ENCODE assay signal across 28 cellular contexts in the genomic region with DNA sequence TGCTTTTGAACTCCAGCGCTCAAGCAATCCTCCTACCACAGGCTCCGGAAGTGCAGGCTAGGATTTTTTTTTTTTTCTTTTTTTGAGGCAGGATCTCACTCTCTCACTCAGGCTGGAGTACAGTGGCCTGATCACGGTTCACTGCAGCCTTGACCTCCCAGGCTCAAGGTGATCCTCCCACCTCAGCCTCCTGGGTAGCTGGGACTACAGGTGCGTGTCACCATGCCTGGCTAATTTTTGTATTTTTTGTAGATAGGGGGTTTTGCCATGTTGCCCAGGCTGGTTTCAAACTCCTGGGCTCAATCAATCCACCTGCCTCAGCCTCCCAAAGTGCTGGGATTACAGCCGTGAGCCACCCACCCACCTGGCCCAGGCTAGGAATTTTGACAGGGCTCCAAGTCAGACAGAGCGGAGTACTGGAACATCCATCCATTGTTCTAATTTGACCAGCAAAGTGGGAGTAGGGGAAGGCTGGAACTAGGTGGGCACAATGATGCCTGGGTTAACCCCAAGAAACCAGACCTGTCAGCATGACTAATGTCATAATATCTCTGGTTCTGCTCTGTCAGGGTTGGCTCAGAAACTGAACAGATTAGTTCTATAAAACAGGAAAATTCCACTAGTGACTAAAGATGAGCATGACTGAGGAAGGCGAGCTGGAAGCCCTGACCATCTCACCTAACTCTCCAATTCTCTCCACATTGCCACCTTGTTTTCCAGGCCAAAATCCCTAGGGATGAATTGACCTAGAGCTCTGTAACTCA. TPM values are rescaled to one million over a fixed set of nuclear protein-coding genes. Genes with fewer than 3 reads are reported as not detected.
A peak's percentile ranks its signal among the peaks of the same experiment; 100 is the strongest.
DNase-seq lines count a peak whose midpoint lies in the region; ATAC-seq, FAIRE-seq and TF ChIP-seq lines count a peak whose summit lies in the region.
"Had no signal": no experiment of that assay in that cellular context is flagged by ENCODE, and none has a peak within 500 bp of the region (broad histone marks: within the 10 kb centered on the region; RNA-seq: fewer than 3 reads in every experiment).

No MANE protein-coding gene starts in this region.

- H3F3A ChIP-seq in GM23338 (replicated peaks; ENCODE audit: low read depth): peaks cover 2% of the 10 kb centered on the region; the same call in 1 of the 2 replicates

- H3K9me3 ChIP-seq in CD4-positive, alpha-beta T cell (ENCODE audit: control insufficient read depth, low read length): no peaks in the 10 kb centered on the region
- H3K9me3 ChIP-seq: adrenal gland, gastrocnemius medialis, lower lobe of right lung, testis had no signal

- no peak for DNase-seq in CD4-positive, alpha-beta T cell
- DNase-seq in GM23338 (ENCODE audit: low spot score) (no peak), iris pigment epithelial cell (ENCODE audit: low read depth) (peak; percentile 17), NCI-H748 (lab: John Stamatoyannopoulos, UW; ENCODE audit: unreplicated experiment) (no peak), HuH-7 (ENCODE audit: low spot score) (no peak), RCC 7860 (ENCODE audit: low spot score) (no peak)
- DNase-seq in T-helper 2 cell treated with Interferon-gamma antibody and Interleukin-4, amounts not matched to agents 5 μg/mL and 100 μg/mL, for 36 hours (ENCODE audit: low spot score): no peak
- DNase-seq: activated CD4-positive, alpha-beta T cell treated with anti-CD3 and anti-CD28 coated beads, Interleukin-2, amount 10 ng/mL, durations not matched to agents 24 days and 14 days; activated naive CD4-positive, alpha-beta T cell treated with Interleukin-2 at 50 U/mL for 16 hours; adrenal gland; cerebellar nuclear complex; dermis blood vessel endothelial cell; DND-41; gastrocnemius medialis; KG1; lower lobe of right lung; MM.1S; NCI-H2029 treated with DMSO at 0.1 percent for 48 hours; NCI-H526; Right ventricle myocardium superior; T-helper 9 cell; testis had no signal

- peak overlapping the region; percentile 66 for H3K27ac Mint-ChIP-seq in CD4-positive, alpha-beta T cell
- H3K27ac Mint-ChIP-seq in GM23338: no peak overlapping the region
- H3K27ac Mint-ChIP-seq in activated T-helper 17 cell treated with anti-CD3 and anti-CD28 coated beads, Interleukin-2, amount 50 U/mL, for 72 hours: peak overlapping the region; percentile 39
- H3K27ac Mint-ChIP-seq in T-helper 2 cell treated with Interferon-gamma antibody and Interleukin-4, amounts not matched to agents 5 μg/mL and 100 μg/mL, for 36 hours: no peak overlapping the region
- H3K27ac Mint-ChIP-seq: activated CD4-positive, alpha-beta T cell treated with anti-CD3 and anti-CD28 coated beads, Interleukin-2, amount 10 ng/mL, durations not matched to agents 24 days and 14 days; natural killer cell treated with Interleukin-12 subunit alpha and Interleukin-12 subunit beta and Interleukin-15 and Interleukin-18, amount 100 ng/mL, for 72 hours had no signal

- ATAC-seq in CD4-positive, alpha-beta T cell (ENCODE audit: poor library complexity): no peak
- ATAC-seq in GM23338: peak; percentile 49
- ATAC-seq in activated T-helper 17 cell treated with anti-CD3 and anti-CD28 coated beads, Interleukin-2, amount 50 U/mL, for 72 hours (replicated peaks): peak; percentile 26
- ATAC-seq: gastrocnemius medialis; lower lobe of right lung; natural killer cell treated with Interleukin-12 subunit alpha and Interleukin-12 subunit beta and Interleukin-15 and Interleukin-18, amount 100 ng/mL, for 72 hours; stimulated activated effector memory CD8-positive, alpha-beta T cell treated with anti-CD3 and anti-CD28 coated beads, Interleukin-12 subunit alpha, Interleukin-12 subunit beta, amount 100 ng/mL, for 72 hours had no signal

- H3K36me3 ChIP-seq in GM23338 (ENCODE audit: insufficient read depth): no peaks in the 10 kb centered on the region
- H3K36me3 ChIP-seq: adrenal gland, gastrocnemius medialis had no signal

- intact Hi-C loops in CD4-positive, alpha-beta T cell (cut with DNase I, micrococcal nuclease): loop anchor here in 1 of 2 experiments (1.0 kb wide), 1 partner anchor 27 kb away; no protein-coding TSS in a partner anchor

- H3K4me2 ChIP-seq in GM23338: no peak overlapping the region

- no peaks in the 10 kb centered on the region for H3K27me3 ChIP-seq in CD4-positive, alpha-beta T cell (ENCODE audit: control insufficient read depth, insufficient read depth, low read length)
- H3K27me3 ChIP-seq in GM23338 (ENCODE audit: insufficient read depth): no peaks in the 10 kb centered on the region
- H3K27me3 ChIP-seq: adrenal gland, gastrocnemius medialis, testis had no signal

- H3K4me1 Mint-ChIP-seq in CD4-positive, alpha-beta T cell (ENCODE audit: low read depth): peaks cover 70% of the 10 kb centered on the region
- H3K4me1 Mint-ChIP-seq in GM23338: peaks cover 20% of the 10 kb centered on the region; the same call in 2 of the 3 replicates
- peaks cover 11% of the 10 kb centered on the region for H3K4me1 Mint-ChIP-seq in activated T-helper 17 cell treated with anti-CD3 and anti-CD28 coated beads, Interleukin-2, amount 50 U/mL, for 72 hours
- peaks cover 9% of the 10 kb centered on the region for H3K4me1 Mint-ChIP-seq in T-helper 2 cell treated with Interferon-gamma antibody and Interleukin-4, amounts not matched to agents 5 μg/mL and 100 μg/mL, for 36 hours (ENCODE audit: low read depth)

- POLR2A ChIA-PET in CD4-positive, alpha-beta T cell (lab: Charles Lee): no interaction called here

- H3K27me3 Mint-ChIP-seq in CD4-positive, alpha-beta T cell: no peaks in the 10 kb centered on the region
- H3K27me3 Mint-ChIP-seq in GM23338 (ENCODE audit: insufficient read depth, low read depth, poor library complexity): no peaks in the 10 kb centered on the region
- H3K27me3 Mint-ChIP-seq in activated T-helper 17 cell treated with anti-CD3 and anti-CD28 coated beads, Interleukin-2, amount 50 U/mL, for 72 hours: no peaks in the 10 kb centered on the region
- H3K27me3 Mint-ChIP-seq in T-helper 2 cell treated with Interferon-gamma antibody and Interleukin-4, amounts not matched to agents 5 μg/mL and 100 μg/mL, for 36 hours (ENCODE audit: low read depth): no peaks in the 10 kb centered on the region
- H3K27me3 Mint-ChIP-seq: activated CD4-positive, alpha-beta T cell treated with anti-CD3 and anti-CD28 coated beads, Interleukin-2, amount 10 ng/mL, durations not matched to agents 24 days and 14 days; natural killer cell treated with Interleukin-12 subunit alpha and Interleukin-12 subunit beta and Interleukin-15 and Interleukin-18, amount 100 ng/mL, for 72 hours had no signal

- H3K36me3 Mint-ChIP-seq in CD4-positive, alpha-beta T cell (ENCODE audit: low read depth): peaks cover 5% of the 10 kb centered on the region
- peaks cover 16% of the 10 kb centered on the region; the same call in 1 of the 3 replicates for H3K36me3 Mint-ChIP-seq in GM23338 (ENCODE audit: low read depth)
- peaks cover 6% of the 10 kb centered on the region for H3K36me3 Mint-ChIP-seq in activated T-helper 17 cell treated with anti-CD3 and anti-CD28 coated beads, Interleukin-2, amount 50 U/mL, for 72 hours (ENCODE audit: low read depth)
- H3K36me3 Mint-ChIP-seq in T-helper 2 cell treated with Interferon-gamma antibody and Interleukin-4, amounts not matched to agents 5 μg/mL and 100 μg/mL, for 36 hours (ENCODE audit: low read depth): no peaks in the 10 kb centered on the region
- H3K36me3 Mint-ChIP-seq: natural killer cell treated with Interleukin-12 subunit alpha and Interleukin-12 subunit beta and Interleukin-15 and Interleukin-18, amount 100 ng/mL, for 72 hours had no signal

- no peak for TF ChIP-seq CTCF in CD4-positive, alpha-beta T cell (IDR thresholded peaks at IDR 0.05)
- TF ChIP-seq CTCF in GM23338 (conservative IDR thresholded peaks at IDR 0.05; ENCODE audit: low read depth in 2 of 2): no peak

- CTCF ChIA-PET in CD4-positive, alpha-beta T cell (lab: Charles Lee): no interaction called here

- no peaks in the 10 kb centered on the region for H3K9me2 ChIP-seq in GM23338 (ENCODE audit: insufficient read depth)

- H3K27ac ChIP-seq in CD4-positive, alpha-beta T cell (ENCODE audit: low read depth, low read length): no peak overlapping the region
- no peak overlapping the region for H3K27ac ChIP-seq in GM23338 (ENCODE audit: low read depth)
- H3K27ac ChIP-seq: gastrocnemius medialis, lower lobe of right lung, testis had no signal

- no peak for FAIRE-seq in RCC 7860 (lab: Jason Lieb, UNC)
- FAIRE-seq: D721Med, H54, HTR-8/SVneo had no signal

- H3K4me1 ChIP-seq in GM23338 (ENCODE audit: insufficient read depth): peaks cover 9% of the 10 kb centered on the region; the same call in 1 of the 2 replicates

- no peak overlapping the region for H3K4me3 ChIP-seq in GM23338
- H3K4me3 ChIP-seq: adrenal gland, gastrocnemius medialis, lower lobe of right lung, testis had no signal

- no peak overlapping the region for H2AFZ ChIP-seq in GM23338

- no peaks in the 10 kb centered on the region for H3K9me3 Mint-ChIP-seq in CD4-positive, alpha-beta T cell
- H3K9me3 Mint-ChIP-seq in GM23338: no peaks in the 10 kb centered on the region
- no peaks in the 10 kb centered on the region for H3K9me3 Mint-ChIP-seq in activated T-helper 17 cell treated with anti-CD3 and anti-CD28 coated beads, Interleukin-2, amount 50 U/mL, for 72 hours
- no peaks in the 10 kb centered on the region for H3K9me3 Mint-ChIP-seq in T-helper 2 cell treated with Interferon-gamma antibody and Interleukin-4, amounts not matched to agents 5 μg/mL and 100 μg/mL, for 36 hours
- H3K9me3 Mint-ChIP-seq: activated CD4-positive, alpha-beta T cell treated with anti-CD3 and anti-CD28 coated beads, Interleukin-2, amount 10 ng/mL, durations not matched to agents 24 days and 14 days; natural killer cell treated with Interleukin-12 subunit alpha and Interleukin-12 subunit beta and Interleukin-15 and Interleukin-18, amount 100 ng/mL, for 72 hours; stimulated activated effector memory CD8-positive, alpha-beta T cell treated with anti-CD3 and anti-CD28 coated beads, Interleukin-12 subunit alpha, Interleukin-12 subunit beta, amount 100 ng/mL, for 72 hours had no signal

- H3K79me2 ChIP-seq in GM23338 (replicated peaks; ENCODE audit: insufficient read depth): peaks cover 100% of the 10 kb centered on the region

- H4K20me1 ChIP-seq in GM23338 (replicated peaks; ENCODE audit: insufficient read depth): peaks cover 85% of the 10 kb centered on the region

- no peak overlapping the region for H3K4me3 Mint-ChIP-seq in CD4-positive, alpha-beta T cell
- no peak overlapping the region for H3K4me3 Mint-ChIP-seq in GM23338
- H3K4me3 Mint-ChIP-seq in activated T-helper 17 cell treated with anti-CD3 and anti-CD28 coated beads, Interleukin-2, amount 50 U/mL, for 72 hours: no peak overlapping the region
- no peak overlapping the region for H3K4me3 Mint-ChIP-seq in T-helper 2 cell treated with Interferon-gamma antibody and Interleukin-4, amounts not matched to agents 5 μg/mL and 100 μg/mL, for 36 hours
- H3K4me3 Mint-ChIP-seq: activated CD4-positive, alpha-beta T cell treated with anti-CD3 and anti-CD28 coated beads, Interleukin-2, amount 10 ng/mL, durations not matched to agents 24 days and 14 days; natural killer cell treated with Interleukin-12 subunit alpha and Interleukin-12 subunit beta and Interleukin-15 and Interleukin-18, amount 100 ng/mL, for 72 hours; stimulated activated effector memory CD8-positive, alpha-beta T cell treated with anti-CD3 and anti-CD28 coated beads, Interleukin-12 subunit alpha, Interleukin-12 subunit beta, amount 100 ng/mL, for 72 hours had no signal

RNA-seq across cellular contexts. Expression of gene ZBTB5, which starts 9.2 kb away (rescaled TPM):
- total RNA-seq in CD4-positive, alpha-beta T cell: 10 to 100 TPM; 21.3 to 22.0 TPM
- 19.5 and 20.3 TPM in 2 replicates for total RNA-seq in GM23338 (2014; rRNA removed; shearing (Covaris generic))
- 2.5 and 2.8 TPM in 2 replicates for polyA plus RNA-seq in GM23338 (2016; fragmentation: Nextera tagmentation; extraction: Ambion mirVana)
- total RNA-seq in activated T-helper 17 cell treated with anti-CD3 and anti-CD28 coated beads, Interleukin-2, amount 50 U/mL, for 72 hours: 10 to 100 TPM in 1 of 2 donors, 1 to 10 TPM in 1; 7.7 to 13.8 TPM

RNA-seq across cellular contexts. Expression of gene POLR1E, which starts 29.7 kb away (rescaled TPM):
- total RNA-seq in CD4-positive, alpha-beta T cell: 10 to 100 TPM; 28.9 to 29.7 TPM
- total RNA-seq in GM23338 (2014; rRNA removed; shearing (Covaris generic)): 36.0 and 45.5 TPM in 2 replicates
- polyA plus RNA-seq in GM23338 (2016; fragmentation: Nextera tagmentation; extraction: Ambion mirVana): 15.4 and 19.2 TPM in 2 replicates
- total RNA-seq in activated T-helper 17 cell treated with anti-CD3 and anti-CD28 coated beads, Interleukin-2, amount 50 U/mL, for 72 hours: 10 to 100 TPM; 57.3 to 65.1 TPM

RNA-seq across cellular contexts. Expression of gene GRHPR, which starts 33.6 kb away (rescaled TPM):
- total RNA-seq in CD4-positive, alpha-beta T cell: 10 to 100 TPM; 29.0 to 29.6 TPM
- total RNA-seq in GM23338 (2014; rRNA removed; shearing (Covaris generic)): 120 and 128 TPM in 2 replicates
- polyA plus RNA-seq in GM23338 (2016; fragmentation: Nextera tagmentation; extraction: Ambion mirVana): 62.4 and 69.0 TPM in 2 replicates
- total RNA-seq in activated T-helper 17 cell treated with anti-CD3 and anti-CD28 coated beads, Interleukin-2, amount 50 U/mL, for 72 hours: 10 to 100 TPM; 46.4 to 47.0 TPM

Comparison
In these comparisons a context has a peak if more than half of its experiments do, and no peak if none do; other contexts are left out.
1. H3K27ac Mint-ChIP-seq: peak in CD4-positive, alpha-beta T cell (single experiment) and activated T-helper 17 cell treated with anti-CD3 and anti-CD28 coated beads, Interleukin-2, amount 50 U/mL, for 72 hours (single experiment); none in GM23338 (single experiment) and T-helper 2 cell treated with Interferon-gamma antibody and Interleukin-4, amounts not matched to agents 5 μg/mL and 100 μg/mL, for 36 hours (single experiment).